ENCODE assay signal across 26 cellular contexts in genomic region chr17:4960279-4960922, GRCh38. TPM values are rescaled to one million over a fixed set of nuclear protein-coding genes. Genes with fewer than 3 reads are reported as not detected.
DNase-seq lines count a peak whose midpoint lies in the region; ATAC-seq and TF ChIP-seq lines count a peak whose summit lies in the region.
"Had no signal": no experiment of that assay in that cellular context is flagged by ENCODE, and none has a peak within 500 bp of the region (broad histone marks: within the 10 kb centered on the region; RNA-seq: fewer than 3 reads in every experiment).

No MANE protein-coding gene starts in this region.

- H3K4me3 ChIP-seq in tibial artery, result no peak overlapping the region
- H3K4me3 ChIP-seq: lung, testis had no signal

- H3K4me1 ChIP-seq in tibial artery, result peaks cover 0 to 2% (median under 1%) of the 10 kb centered on the region in 4 donors

- H3K4me3 Mint-ChIP-seq in activated T-cell treated with anti-CD3 and anti-CD28 coated beads, Interleukin-2, amount 50 U/mL, for 24 hours, result no peak overlapping the region
- H3K4me3 Mint-ChIP-seq in T-helper 17 cell, result no peak overlapping the region
- peak overlapping the region; percentile 10 for H3K4me3 Mint-ChIP-seq in endothelial cell (ENCODE audit: unreplicated experiment)
- no peak overlapping the region for H3K4me3 Mint-ChIP-seq in stimulated activated effector memory CD8-positive, alpha-beta T cell treated with anti-CD3 and anti-CD28 coated beads, Interleukin-12 subunit alpha, Interleukin-12 subunit beta, amount 100 ng/mL, for 72 hours
- H3K4me3 Mint-ChIP-seq: activated naive CD4-positive, alpha-beta T cell treated with anti-CD3 and anti-CD28 coated beads, Interleukin-2, amount 10 ng/mL, durations not matched to agents 7 days and 5 days; activated T-cell treated with anti-CD3 and anti-CD28 coated beads, Interleukin-2, amount 50 U/mL, for 72 hours; CD4-positive, alpha-beta memory T cell; T-helper 2 cell treated with Interferon-gamma antibody and Interleukin-4, amounts not matched to agents 5 μg/mL and 100 μg/mL, for 36 hours had no signal

- no peak for DNase-seq in activated T-cell treated with anti-CD3 and anti-CD28 coated beads, Interleukin-2, amount 50 U/mL, for 24 hours
- DNase-seq in activated T-cell treated with anti-CD3 and anti-CD28 coated beads, Interleukin-2, amount 50 U/mL, for 1 hour, result no peak
- DNase-seq in T-helper 17 cell (no peak), endothelial cell (ENCODE audit: low spot score) (no peak), NCI-H524 (lab: John Stamatoyannopoulos, UW) (no peak), tibial artery (no peak), NCI-H446 treated with DMSO at 0.1 percent for 48 hours (lab: John Stamatoyannopoulos, UW) (no peak)
- no peak for DNase-seq in stimulated activated effector memory CD8-positive, alpha-beta T cell treated with anti-CD3 and anti-CD28 coated beads, Interleukin-12 subunit alpha, Interleukin-12 subunit beta, amount 100 ng/mL, for 72 hours (ENCODE audit: low spot score in 2 of 2)
- DNase-seq: 8988T; activated CD4-positive, alpha-beta T cell treated with anti-CD3 and anti-CD28 coated beads, Interleukin-2, amount 50 U/mL, for 1 hour; activated naive CD4-positive, alpha-beta T cell treated with anti-CD3 and anti-CD28 coated beads, Interleukin-2, amount 10 ng/mL, durations not matched to agents 7 days and 5 days; activated T-cell treated with anti-CD3 and anti-CD28 coated beads, Interleukin-2, amount 50 U/mL, for 72 hours; amygdala; CD4-positive, alpha-beta memory T cell; effector memory CD4-positive, alpha-beta T cell; head of caudate nucleus; Karpas-422; kidney glomerular epithelial cell; NCI-H1436 treated with DMSO at 0.1 percent for 48 hours; NK-92 treated with Interleukin-12 subunit alpha and Interleukin-12 subunit beta, amount 100 ng/mL, for 24 hours; PC-3; stimulated activated naive CD8-positive, alpha-beta T cell treated with anti-CD3 and anti-CD28 coated beads, Interleukin-15, Interleukin-2, amounts not matched to agents 100 U/mL and 50 U/mL, for 24 hours; testis had no signal

- peak overlapping the region; percentile 22 for H3K27ac Mint-ChIP-seq in activated T-cell treated with anti-CD3 and anti-CD28 coated beads, Interleukin-2, amount 50 U/mL, for 24 hours
- peak overlapping the region; percentile 78 for H3K27ac Mint-ChIP-seq in T-helper 17 cell
- H3K27ac Mint-ChIP-seq in endothelial cell (ENCODE audit: unreplicated experiment), result peak overlapping the region; percentile 28
- H3K27ac Mint-ChIP-seq in stimulated activated effector memory CD8-positive, alpha-beta T cell treated with anti-CD3 and anti-CD28 coated beads, Interleukin-12 subunit alpha, Interleukin-12 subunit beta, amount 100 ng/mL, for 72 hours, result peak overlapping the region; percentile 16
- H3K27ac Mint-ChIP-seq: activated naive CD4-positive, alpha-beta T cell treated with anti-CD3 and anti-CD28 coated beads, Interleukin-2, amount 10 ng/mL, durations not matched to agents 7 days and 5 days; activated T-cell treated with anti-CD3 and anti-CD28 coated beads, Interleukin-2, amount 50 U/mL, for 72 hours; T-helper 2 cell treated with Interferon-gamma antibody and Interleukin-4, amounts not matched to agents 5 μg/mL and 100 μg/mL, for 36 hours had no signal

- H3K9me3 Mint-ChIP-seq in activated T-cell treated with anti-CD3 and anti-CD28 coated beads, Interleukin-2, amount 50 U/mL, for 24 hours, result no peaks in the 10 kb centered on the region
- H3K9me3 Mint-ChIP-seq in endothelial cell (ENCODE audit: unreplicated experiment), result no peaks in the 10 kb centered on the region
- H3K9me3 Mint-ChIP-seq in stimulated activated effector memory CD8-positive, alpha-beta T cell treated with anti-CD3 and anti-CD28 coated beads, Interleukin-12 subunit alpha, Interleukin-12 subunit beta, amount 100 ng/mL, for 72 hours, result no peaks in the 10 kb centered on the region
- H3K9me3 Mint-ChIP-seq: activated naive CD4-positive, alpha-beta T cell treated with anti-CD3 and anti-CD28 coated beads, Interleukin-2, amount 10 ng/mL, durations not matched to agents 7 days and 5 days; CD4-positive, alpha-beta memory T cell; T-helper 2 cell treated with Interferon-gamma antibody and Interleukin-4, amounts not matched to agents 5 μg/mL and 100 μg/mL, for 36 hours had no signal

- ATAC-seq in T-helper 17 cell, result no peak
- ATAC-seq in stimulated activated effector memory CD8-positive, alpha-beta T cell treated with anti-CD3 and anti-CD28 coated beads, Interleukin-12 subunit alpha, Interleukin-12 subunit beta, amount 100 ng/mL, for 72 hours, result no peak
- ATAC-seq: PC-3; Right ventricle myocardium inferior; stimulated activated naive CD8-positive, alpha-beta T cell treated with anti-CD3 and anti-CD28 coated beads, Interleukin-15, Interleukin-2, amounts not matched to agents 100 U/mL and 50 U/mL, for 24 hours had no signal

- no peak for TF ChIP-seq CTCF in endothelial cell (IDR thresholded peaks at IDR 0.05; ENCODE audit: unreplicated experiment)
- TF ChIP-seq CTCF in tibial artery (IDR thresholded peaks at IDR 0.05), result no peak

- H3K9me3 ChIP-seq in T-helper 17 cell (ENCODE audit: control insufficient read depth, low read length, poor library complexity, severe bottlenecking) (no peaks in the 10 kb centered on the region), tibial artery (no peaks in the 10 kb centered on the region)
- H3K9me3 ChIP-seq: testis had no signal

- H3K27me3 Mint-ChIP-seq in activated T-cell treated with anti-CD3 and anti-CD28 coated beads, Interleukin-2, amount 50 U/mL, for 24 hours, result no peaks in the 10 kb centered on the region
- no peaks in the 10 kb centered on the region for H3K27me3 Mint-ChIP-seq in T-helper 17 cell
- H3K27me3 Mint-ChIP-seq in endothelial cell (ENCODE audit: unreplicated experiment), result peaks cover 4% of the 10 kb centered on the region
- H3K27me3 Mint-ChIP-seq: activated naive CD4-positive, alpha-beta T cell treated with anti-CD3 and anti-CD28 coated beads, Interleukin-2, amount 10 ng/mL, durations not matched to agents 7 days and 5 days; CD4-positive, alpha-beta memory T cell had no signal

- no peak overlapping the region for H3K27ac ChIP-seq in tibial artery
- H3K27ac ChIP-seq: testis had no signal

- no peaks in the 10 kb centered on the region for H3K27me3 ChIP-seq in tibial artery
- H3K27me3 ChIP-seq: testis had no signal

- peaks cover 24 to 36% (median 29%) of the 10 kb centered on the region in 3 donors for H3K36me3 ChIP-seq in tibial artery

- intact Hi-C loops in tibial artery (cut with DNase I; ENCODE audit: low total_unique reads), result no loop called here

- H3K36me3 Mint-ChIP-seq in activated T-cell treated with anti-CD3 and anti-CD28 coated beads, Interleukin-2, amount 50 U/mL, for 24 hours (ENCODE audit: low read depth), result peaks cover 56% of the 10 kb centered on the region
- H3K36me3 Mint-ChIP-seq in T-helper 17 cell (ENCODE audit: low read depth) (peaks cover 2% of the 10 kb centered on the region), endothelial cell (ENCODE audit: low read depth, unreplicated experiment) (peaks cover 20% of the 10 kb centered on the region)
- H3K36me3 Mint-ChIP-seq in stimulated activated effector memory CD8-positive, alpha-beta T cell treated with anti-CD3 and anti-CD28 coated beads, Interleukin-12 subunit alpha, Interleukin-12 subunit beta, amount 100 ng/mL, for 72 hours, result peaks cover 43% of the 10 kb centered on the region

- peaks cover 6% of the 10 kb centered on the region for H3K4me1 Mint-ChIP-seq in activated T-cell treated with anti-CD3 and anti-CD28 coated beads, Interleukin-2, amount 50 U/mL, for 24 hours (ENCODE audit: low read depth)
- H3K4me1 Mint-ChIP-seq in T-helper 17 cell, result peaks cover 8% of the 10 kb centered on the region
- H3K4me1 Mint-ChIP-seq in endothelial cell (ENCODE audit: unreplicated experiment), result peaks cover 6% of the 10 kb centered on the region
- peaks cover 11% of the 10 kb centered on the region for H3K4me1 Mint-ChIP-seq in stimulated activated effector memory CD8-positive, alpha-beta T cell treated with anti-CD3 and anti-CD28 coated beads, Interleukin-12 subunit alpha, Interleukin-12 subunit beta, amount 100 ng/mL, for 72 hours

RNA-seq across cellular contexts. Expression of gene SPAG7, which starts 7.2 kb away (rescaled TPM):
- total RNA-seq in T-helper 17 cell (10 to 100 TPM; 39.0 to 48.4 TPM), endothelial cell (ENCODE audit: unreplicated experiment) (67.3 TPM)

RNA-seq across cellular contexts. Expression of gene ENO3, which starts 9.5 kb away (rescaled TPM):
- total RNA-seq in T-helper 17 cell (10 to 100 TPM; 17.2 to 17.6 TPM), endothelial cell (ENCODE audit: unreplicated experiment) (7.3 TPM)

RNA-seq across cellular contexts. Expression of gene PFN1, which starts 12.1 kb away (rescaled TPM):
- total RNA-seq in T-helper 17 cell, result 100 to 1,000 TPM; 686 to 710 TPM
- 874 TPM for total RNA-seq in endothelial cell (ENCODE audit: unreplicated experiment)

RNA-seq across cellular contexts. Expression of gene RNF167, which starts 20.3 kb away (rescaled TPM):
- total RNA-seq in T-helper 17 cell (10 to 100 TPM; 95.5 to 99.0 TPM), endothelial cell (ENCODE audit: unreplicated experiment) (92.3 TPM)

RNA-seq across cellular contexts. Expression of gene SLC25A11, which starts 20.6 kb away (rescaled TPM):
- total RNA-seq in T-helper 17 cell (10 to 100 TPM; 26.2 to 26.4 TPM), endothelial cell (ENCODE audit: unreplicated experiment) (47.5 TPM)

Comparison
In these comparisons a context has a peak if more than half of its experiments do, and no peak if none do; other contexts are left out.
1. H3K27ac Mint-ChIP-seq: peak in every context shown above with its lines; median percentile 78 in T-helper 17 cell; 28 in endothelial cell; 22 in activated T-cell treated with anti-CD3 and anti-CD28 coated beads, Interleukin-2, amount 50 U/mL, for 24 hours; 16 in stimulated activated effector memory CD8-positive, alpha-beta T cell treated with anti-CD3 and anti-CD28 coated beads, Interleukin-12 subunit alpha, Interleukin-12 subunit beta, amount 100 ng/mL, for 72 hours.